In the genomic region with DNA sequence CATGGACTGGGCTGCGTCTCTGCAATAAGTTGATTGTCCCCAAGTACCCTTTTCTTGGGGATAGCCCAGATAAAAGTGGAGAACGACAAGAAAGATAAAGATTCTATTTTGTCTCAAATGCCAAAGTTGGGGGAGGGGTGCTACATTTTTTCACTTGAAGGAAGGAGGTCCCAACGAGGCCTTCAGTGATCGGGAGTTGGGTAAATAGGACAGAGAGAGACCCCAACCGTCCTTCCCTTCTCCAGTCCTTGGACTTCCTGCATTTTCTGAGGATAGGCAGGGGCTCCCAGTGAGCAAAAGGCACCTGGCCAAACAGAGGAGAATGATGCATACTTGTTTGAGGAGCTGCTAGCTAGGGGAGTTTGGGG, we compare ENCODE assay signal across 18 cellular contexts. TPM values are rescaled to one million over a fixed set of nuclear protein-coding genes. Genes with fewer than 3 reads are reported as not detected.
"Had no signal": no experiment of that assay in that cellular context is flagged by ENCODE, and none has a peak within 500 bp of the region (broad histone marks: within the 10 kb centered on the region; RNA-seq: fewer than 3 reads in every experiment).

No MANE protein-coding gene starts in this region.

- H3K4me3 Mint-ChIP-seq: activated CD8-positive, alpha-beta T cell treated with anti-CD3 and anti-CD28 coated beads, Interleukin-2, amount 10 ng/mL, durations not matched to agents 7 days and 5 days; activated naive CD8-positive, alpha-beta T cell treated with anti-CD3 and anti-CD28 coated beads, Interleukin-2, amount 10 ng/mL, durations not matched to agents 7 days and 5 days had no signal

- H3K36me3 ChIP-seq: spleen, upper lobe of right lung had no signal

- ATAC-seq: activated CD8-positive, alpha-beta T cell treated with anti-CD3 and anti-CD28 coated beads, Interleukin-2, amount 10 ng/mL, durations not matched to agents 7 days and 5 days; left colon; T-helper 17 cell; upper lobe of right lung had no signal

- FAIRE-seq: bronchial epithelial cell had no signal

- H3K9me3 ChIP-seq: SK-N-SH, spleen, upper lobe of right lung had no signal

- H3K9ac ChIP-seq: SK-N-SH had no signal

- H3K27ac Mint-ChIP-seq: activated naive CD8-positive, alpha-beta T cell treated with anti-CD3 and anti-CD28 coated beads, Interleukin-2, amount 10 ng/mL, durations not matched to agents 7 days and 5 days had no signal

- H3K4me3 ChIP-seq: lung, spleen, upper lobe of right lung had no signal

- H3K27ac ChIP-seq: spleen, upper lobe of right lung had no signal

- DNase-seq: activated CD4-positive, CD25-positive, alpha-beta regulatory T cell; activated CD8-positive, alpha-beta T cell treated with anti-CD3 and anti-CD28 coated beads, Interleukin-2, amount 10 ng/mL, durations not matched to agents 7 days and 5 days; activated naive CD8-positive, alpha-beta T cell treated with anti-CD3 and anti-CD28 coated beads, Interleukin-2, amount 10 ng/mL, durations not matched to agents 7 days and 5 days; aorta; left colon; naive B cell; SK-N-SH; spleen; stimulated activated CD4-positive, alpha-beta T cell treated with anti-CD3 and anti-CD28 coated beads, Interleukin-2, amount 100 ng/mL, for 24 hours; stimulated activated naive CD4-positive, alpha-beta T cell treated with Interleukin-2 at 50 U/mL for 16 hours; T-helper 17 cell; upper lobe of right lung had no signal

- H3K4me2 ChIP-seq: SK-N-SH had no signal

RNA-seq across cellular contexts. Expression of a gene that starts 3.4 kb away (rescaled TPM):
- total RNA-seq: activated CD8-positive, alpha-beta T cell treated with anti-CD3 and anti-CD28 coated beads, Interleukin-2, amount 10 ng/mL, durations not matched to agents 7 days and 5 days; activated naive CD8-positive, alpha-beta T cell treated with anti-CD3 and anti-CD28 coated beads, Interleukin-2, amount 10 ng/mL, durations not matched to agents 7 days and 5 days; aorta; bronchial epithelial cell; chondrocyte; dermis microvascular lymphatic vessel endothelial cell; fibroblast of villous mesenchyme; left colon; lung; spleen; T-helper 17 cell; temporal lobe; upper lobe of right lung had no signal
